ENCODE assay signal across 1 cellular context in the genomic region with DNA sequence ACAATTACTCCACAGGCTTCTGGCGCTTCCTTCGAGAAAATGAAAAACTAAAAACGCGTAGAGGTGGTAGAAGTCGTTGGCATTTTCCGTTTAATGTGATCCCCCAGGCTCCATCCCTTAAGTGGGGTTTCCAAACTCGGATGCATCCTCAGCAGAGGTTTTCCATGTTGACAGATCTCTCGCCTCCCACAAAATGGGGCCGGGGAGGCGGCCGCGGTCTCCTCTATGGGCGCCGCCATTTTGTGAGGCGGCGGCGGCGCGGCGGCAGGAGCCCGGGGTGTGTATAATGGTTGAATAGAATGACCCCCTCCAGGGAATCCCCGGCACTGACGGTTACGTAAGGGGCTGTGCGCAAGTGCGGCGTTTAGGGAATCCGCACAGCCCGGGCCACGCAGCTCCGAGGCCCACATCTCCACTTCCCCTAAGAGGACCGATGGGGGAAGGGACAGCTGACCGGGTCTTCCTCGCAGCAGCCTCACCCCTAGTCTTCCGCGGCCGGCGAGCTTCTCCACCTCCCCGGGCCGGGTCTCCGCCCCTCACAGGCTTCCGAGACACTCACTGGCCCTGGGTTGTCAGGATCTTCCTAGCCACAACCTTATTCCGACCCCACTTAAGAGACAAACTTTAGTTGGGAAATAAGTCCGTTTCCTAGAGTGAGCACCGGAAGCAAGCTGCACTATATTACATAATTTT.
TF ChIP-seq lines count a peak whose summit lies in the region.

No MANE protein-coding gene starts in this region.

TF ChIP-seq in GM12878, 131 proteins besides CTCF, POLR2A, EP300 and RAD21 (continued from another document and continues in another):
- TF ChIP-seq PKNOX1 (IDR thresholded peaks at IDR 0.05) (peak; percentile 68), KLF5 (IDR thresholded peaks at IDR 0.05; ENCODE audit: partially characterized antibody) (peak; percentile 70), TCF12 (IDR thresholded peaks at IDR 0.05; ENCODE audit: low read depth, low read length) (peak; percentile 75), CBFB (IDR thresholded peaks at IDR 0.05; ENCODE audit: low read depth) (peak; percentile 88), YY1 (IDR thresholded peaks at IDR 0.05; ENCODE audit: low read depth, low read length) (peak; percentile 100), LARP7 (IDR thresholded peaks at IDR 0.05) (peak; percentile 69), STAT1 (conservative IDR thresholded peaks at IDR 0.05) (peak; percentile 42; the same call in 1 of the 2 replicates), TCF7 (IDR thresholded peaks at IDR 0.05; ENCODE audit: borderline replicate concordance) (0 out of 2 replicates have a peak, but pooled peaks have one; percentile 52), MTA3 (IDR thresholded peaks at IDR 0.05; ENCODE audit: borderline replicate concordance, low read length) (peak; percentile 87; the same call in 1 of the 2 replicates), MEF2B (IDR thresholded peaks at IDR 0.05; ENCODE audit: partially characterized antibody, poor library complexity, severe bottlenecking) (peak; percentile 68), MYB (IDR thresholded peaks at IDR 0.05; ENCODE audit: borderline replicate concordance, low read depth, low read length) (peak; percentile 97), GABPA (IDR thresholded peaks at IDR 0.05; ENCODE audit: low read depth) (peak; percentile 37; the same call in 1 of the 2 replicates), TARDBP (IDR thresholded peaks at IDR 0.05; ENCODE audit: borderline replicate concordance) (peak; percentile 68; the same call in 1 of the 2 replicates), ZSCAN29 (IDR thresholded peaks at IDR 0.05) (peak; percentile 48; the same call in 1 of the 2 replicates), ATF7 (IDR thresholded peaks at IDR 0.05; ENCODE audit: low read depth) (peak; percentile 91), HDGF (IDR thresholded peaks at IDR 0.05) (peak; percentile 53; the same call in 1 of the 2 replicates), RAD51 (IDR thresholded peaks at IDR 0.05) (peak; percentile 22), ZBTB4 (CRISPR knock-in tag; IDR thresholded peaks at IDR 0.05) (no peak), DPF2 (IDR thresholded peaks at IDR 0.05) (peak; percentile 74), MLLT1 (IDR thresholded peaks at IDR 0.05) (peak; percentile 78), USF1 (IDR thresholded peaks at IDR 0.05; ENCODE audit: borderline replicate concordance, extremely low read length, insufficient read depth, low read depth, low read length) (no peak), NR2C2 (IDR thresholded peaks at IDR 0.05; ENCODE audit: borderline replicate concordance, control insufficient read depth, insufficient read length, low read depth) (no peak), ZNF687 (IDR thresholded peaks at IDR 0.05) (no peak), ZNF274 (IDR thresholded peaks at IDR 0.05; ENCODE audit: insufficient read depth, insufficient read length) (no peak), TAF1 (IDR thresholded peaks at IDR 0.05; ENCODE audit: borderline replicate concordance, low read depth, low read length) (peak; percentile 93), BACH1 (IDR thresholded peaks at IDR 0.05; ENCODE audit: borderline replicate concordance) (peak; percentile 55; the same call in 1 of the 2 replicates), BCL11A (IDR thresholded peaks at IDR 0.05; ENCODE audit: low read depth, low read length) (peak; percentile 51), CEBPB (IDR thresholded peaks at IDR 0.05; ENCODE audit: borderline replicate concordance in 1 of 2, low read depth in 2 of 2, low read length in 2 of 2) (0 out of 4 replicates have a peak, but pooled peaks of 1 of the 2 experiments have one; percentile 26), STAT3 (IDR thresholded peaks at IDR 0.05; ENCODE audit: low read depth, low read length) (no peak), NR2F1 (conservative IDR thresholded peaks at IDR 0.05) (peak; percentile 82), TCF3 (IDR thresholded peaks at IDR 0.05; ENCODE audit: borderline replicate concordance, insufficient read depth, low read depth, low read length) (0 out of 2 replicates have a peak, but pooled peaks have one; percentile 67), ZBTB33 (IDR thresholded peaks at IDR 0.05) (no peak)
- TF ChIP-seq, protein P1, sequence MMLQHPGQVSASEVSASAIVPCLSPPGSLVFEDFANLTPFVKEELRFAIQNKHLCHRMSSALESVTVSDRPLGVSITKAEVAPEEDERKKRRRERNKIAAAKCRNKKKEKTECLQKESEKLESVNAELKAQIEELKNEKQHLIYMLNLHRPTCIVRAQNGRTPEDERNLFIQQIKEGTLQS (IDR thresholded peaks at IDR 0.05; ENCODE audit: borderline replicate concordance, extremely low read depth, low read depth, low read length), result no peak
- TF ChIP-seq, protein P2, sequence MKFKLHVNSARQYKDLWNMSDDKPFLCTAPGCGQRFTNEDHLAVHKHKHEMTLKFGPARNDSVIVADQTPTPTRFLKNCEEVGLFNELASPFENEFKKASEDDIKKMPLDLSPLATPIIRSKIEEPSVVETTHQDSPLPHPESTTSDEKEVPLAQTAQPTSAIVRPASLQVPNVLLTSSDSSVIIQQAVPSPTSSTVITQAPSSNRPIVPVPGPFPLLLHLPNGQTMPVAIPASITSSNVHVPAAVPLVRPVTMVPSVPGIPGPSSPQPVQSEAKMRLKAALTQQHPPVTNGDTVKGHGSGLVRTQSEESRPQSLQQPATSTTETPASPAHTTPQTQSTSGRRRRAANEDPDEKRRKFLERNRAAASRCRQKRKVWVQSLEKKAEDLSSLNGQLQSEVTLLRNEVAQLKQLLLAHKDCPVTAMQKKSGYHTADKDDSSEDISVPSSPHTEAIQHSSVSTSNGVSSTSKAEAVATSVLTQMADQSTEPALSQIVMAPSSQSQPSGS (IDR thresholded peaks at IDR 0.05; ENCODE audit: low read length), result peak; percentile 64; the same call in 1 of the 2 replicates
- TF ChIP-seq, protein P3, sequence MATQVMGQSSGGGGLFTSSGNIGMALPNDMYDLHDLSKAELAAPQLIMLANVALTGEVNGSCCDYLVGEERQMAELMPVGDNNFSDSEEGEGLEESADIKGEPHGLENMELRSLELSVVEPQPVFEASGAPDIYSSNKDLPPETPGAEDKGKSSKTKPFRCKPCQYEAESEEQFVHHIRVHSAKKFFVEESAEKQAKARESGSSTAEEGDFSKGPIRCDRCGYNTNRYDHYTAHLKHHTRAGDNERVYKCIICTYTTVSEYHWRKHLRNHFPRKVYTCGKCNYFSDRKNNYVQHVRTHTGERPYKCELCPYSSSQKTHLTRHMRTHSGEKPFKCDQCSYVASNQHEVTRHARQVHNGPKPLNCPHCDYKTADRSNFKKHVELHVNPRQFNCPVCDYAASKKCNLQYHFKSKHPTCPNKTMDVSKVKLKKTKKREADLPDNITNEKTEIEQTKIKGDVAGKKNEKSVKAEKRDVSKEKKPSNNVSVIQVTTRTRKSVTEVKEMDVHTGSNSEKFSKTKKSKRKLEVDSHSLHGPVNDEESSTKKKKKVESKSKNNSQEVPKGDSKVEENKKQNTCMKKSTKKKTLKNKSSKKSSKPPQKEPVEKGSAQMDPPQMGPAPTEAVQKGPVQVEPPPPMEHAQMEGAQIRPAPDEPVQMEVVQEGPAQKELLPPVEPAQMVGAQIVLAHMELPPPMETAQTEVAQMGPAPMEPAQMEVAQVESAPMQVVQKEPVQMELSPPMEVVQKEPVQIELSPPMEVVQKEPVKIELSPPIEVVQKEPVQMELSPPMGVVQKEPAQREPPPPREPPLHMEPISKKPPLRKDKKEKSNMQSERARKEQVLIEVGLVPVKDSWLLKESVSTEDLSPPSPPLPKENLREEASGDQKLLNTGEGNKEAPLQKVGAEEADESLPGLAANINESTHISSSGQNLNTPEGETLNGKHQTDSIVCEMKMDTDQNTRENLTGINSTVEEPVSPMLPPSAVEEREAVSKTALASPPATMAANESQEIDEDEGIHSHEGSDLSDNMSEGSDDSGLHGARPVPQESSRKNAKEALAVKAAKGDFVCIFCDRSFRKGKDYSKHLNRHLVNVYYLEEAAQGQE (IDR thresholded peaks at IDR 0.05; ENCODE audit: low read depth, low read length), result 0 out of 2 replicates have a peak, but pooled peaks have one; percentile 41
